ENCODE assay signal across 1 cellular context in the genomic region with DNA sequence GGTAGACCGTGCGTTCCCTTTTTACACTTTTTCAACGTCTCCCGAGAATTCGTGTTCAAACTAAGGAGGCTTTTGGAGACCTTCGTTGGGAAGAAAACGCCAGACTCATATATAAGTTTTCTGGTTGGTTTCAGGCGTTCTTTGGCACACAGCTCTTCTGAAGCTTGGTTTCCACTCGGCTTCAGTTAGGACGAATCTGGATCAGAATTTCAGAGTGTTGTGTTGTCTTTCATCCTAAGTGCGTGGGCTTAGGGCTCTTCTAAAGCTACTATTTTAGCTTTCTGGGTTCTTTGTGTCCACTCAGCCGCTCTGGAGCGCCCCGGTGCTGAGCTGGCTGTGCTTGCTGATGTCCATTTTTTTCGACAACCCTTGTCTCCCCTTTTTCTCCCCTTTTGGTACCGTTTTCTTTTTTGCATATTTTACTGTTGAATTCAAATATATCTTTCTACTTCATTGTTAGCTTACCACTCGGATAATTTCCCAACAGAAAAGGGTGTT.
TF ChIP-seq lines count a peak whose summit lies in the region.

No MANE protein-coding gene starts in this region.

TF ChIP-seq in H1, 55 proteins besides CTCF, POLR2A, EP300 and RAD21:
- TF ChIP-seq CHD1 (IDR thresholded peaks at IDR 0.05; ENCODE audit: low read depth, low read length) (no peak), CHD2 (IDR thresholded peaks at IDR 0.05; ENCODE audit: low read length) (no peak), YY1 (IDR thresholded peaks at IDR 0.05; ENCODE audit: low read depth, low read length) (no peak), EGR1 (IDR thresholded peaks at IDR 0.05; ENCODE audit: borderline replicate concordance, low read depth, low read length) (no peak), JUND (IDR thresholded peaks at IDR 0.05; ENCODE audit: low read length) (no peak), TEAD4 (IDR thresholded peaks at IDR 0.05; ENCODE audit: low read depth, low read length) (no peak), GABPA (IDR thresholded peaks at IDR 0.05; ENCODE audit: borderline replicate concordance, insufficient read depth, low read length) (no peak)
TF ChIP-seq in H1: peak in this region for 0.
